Comparison of ENCODE assay signal across 8 cellular contexts in genomic region chr21:37266515-37267221, GRCh38. TPM values are rescaled to one million over a fixed set of nuclear protein-coding genes. Genes with fewer than 3 reads are reported as not detected.
A peak's percentile ranks its signal among the peaks of the same experiment; 100 is the strongest.
DNase-seq lines count a peak whose midpoint lies in the region; ATAC-seq, FAIRE-seq and TF ChIP-seq lines count a peak whose summit lies in the region.

No MANE protein-coding gene starts in this region.

- H3K9ac ChIP-seq in endothelial cell of umbilical vein (replicated peaks; ENCODE audit: extremely low read depth, insufficient read depth, low read length) = peak overlapping the region; percentile 72

- no peak for TF ChIP-seq CTCF in endothelial cell of umbilical vein (IDR thresholded peaks at IDR 0.05; ENCODE audit: extremely low read depth in 1 of 2, insufficient read depth in 1 of 2, low read depth in 1 of 2, low read length in 2 of 2)

- dilution Hi-C loops in endothelial cell of umbilical vein (cut with MboI; ENCODE audit: extremely low pct_ligation_motif_present, low sequenced_read_pairs) = no loop called here

- no peak for FAIRE-seq in endothelial cell of umbilical vein (lab: Jason Lieb, UNC)

- H3K4me2 ChIP-seq in endothelial cell of umbilical vein (ENCODE audit: insufficient read depth, low read length) = peak overlapping the region; percentile 77

- no peaks in the 10 kb centered on the region for H4K20me1 ChIP-seq in endothelial cell of umbilical vein (replicated peaks; ENCODE audit: control insufficient read depth, extremely low read depth, insufficient read depth, low read length)

- H3K27ac ChIP-seq in endothelial cell of umbilical vein (ENCODE audit: insufficient read depth, low read depth, low read length) = peak overlapping the region; percentile 87

- no peaks in the 10 kb centered on the region for H3K27me3 ChIP-seq in endothelial cell of umbilical vein (ENCODE audit: control insufficient read depth in 2 of 2, insufficient read depth in 2 of 2, low read length in 2 of 2)

- peak overlapping the region; percentile 35 to 73 (median 71) for H3K4me3 ChIP-seq in endothelial cell of umbilical vein (replicated peaks in 1 of 3; ENCODE audit: insufficient read depth in 1 of 3, low read depth in 1 of 3, low read length in 3 of 3)

- peak; percentile 18 for TF ChIP-seq POLR2A in endothelial cell of umbilical vein (IDR thresholded peaks at IDR 0.05; ENCODE audit: low read depth, low read length)

- in situ Hi-C loops in SK-MEL-5 (cut with HindIII; ENCODE audit: low pct_unique_long_range_greater_than_20kb, low sequenced_read_pairs) = no loop called here

- peaks cover 46% of the 10 kb centered on the region for H3K79me2 ChIP-seq in endothelial cell of umbilical vein (ENCODE audit: control insufficient read depth, insufficient read depth, low read length)

- H2AFZ ChIP-seq in endothelial cell of umbilical vein (ENCODE audit: low read depth, low read length) = peak overlapping the region; percentile 45

- CTCF ChIA-PET in endothelial cell of umbilical vein (lab: Charles Lee) = interaction anchor here (0.9 to 1.4 kb wide), 5 partner anchors 16 to 408 kb away, joined by 3 to 4 read pairs (median 4); no protein-coding TSS in a partner anchor

- no peaks in the 10 kb centered on the region for H3K36me3 ChIP-seq in endothelial cell of umbilical vein (ENCODE audit: control insufficient read depth in 2 of 2, extremely low read depth in 1 of 2, insufficient read depth in 2 of 2, low read length in 2 of 2)

- peaks cover 12% of the 10 kb centered on the region for H3K4me1 ChIP-seq in endothelial cell of umbilical vein (ENCODE audit: control insufficient read depth, extremely low read depth, insufficient read depth, low read length)

- ATAC-seq in GM19455 (IDR thresholded peaks at IDR 0.05; ENCODE audit: unreplicated experiment) (peak; percentile 3), HG03521 (IDR thresholded peaks at IDR 0.05; ENCODE audit: unreplicated experiment) (peak; percentile 2)

- no peaks in the 10 kb centered on the region for H3K9me1 ChIP-seq in endothelial cell of umbilical vein (replicated peaks; ENCODE audit: control insufficient read depth, extremely low read depth, insufficient read depth, low read length)

- POLR2A ChIA-PET in endothelial cell of umbilical vein (lab: Charles Lee) = interaction anchor here (0.9 to 3.3 kb wide), 5 partner anchors 46 to 108 kb away, joined by 3 to 16 read pairs (median 11); partner anchors contain the start of gene DYRK1A

- H3K9me3 ChIP-seq in endothelial cell of umbilical vein (replicated peaks; ENCODE audit: control insufficient read depth, insufficient read depth, low read length) = no peaks in the 10 kb centered on the region

- intact Hi-C loops in endothelial cell of umbilical vein (cut with micrococcal nuclease) = loop anchor here (1.0 to 5.0 kb wide), 7 partner anchors 9 to 391 kb away; partner anchors contain the start of gene DYRK1A

- no TSS peak for BruUV-seq in endothelial cell of umbilical vein (replicated peaks; lab: Mats Ljungman, UMichigan)

- peak; percentile 88 for DNase-seq in DMS 273 (lab: John Stamatoyannopoulos, UW; ENCODE audit: unreplicated experiment)
- no peak for DNase-seq in DMS 273 treated with DMSO at 0.1 percent for 48 hours (lab: John Stamatoyannopoulos, UW)
- DNase-seq in SK-MEL-5 (ENCODE audit: low read depth, low spot score) = peak; percentile 22
- DNase-seq in endothelial cell of umbilical vein (ENCODE audit: low read depth, low spot score) = peak; percentile 51
- peak; percentile 46 for DNase-seq in myocyte (ENCODE audit: low read depth)
- DNase-seq in epidermal melanocyte (ENCODE audit: insufficient read length, low spot score) = no peak

TF ChIP-seq in endothelial cell of umbilical vein, 7 proteins besides CTCF, POLR2A, EP300 and RAD21:
- TF ChIP-seq MYC (IDR thresholded peaks at IDR 0.05; ENCODE audit: low read depth, low read length) = no peak
- no peak for TF ChIP-seq GATA2 (IDR thresholded peaks at IDR 0.05; ENCODE audit: insufficient read depth, insufficient read length, low read depth, low read length)
- no peak for TF ChIP-seq MAX (IDR thresholded peaks at IDR 0.05; ENCODE audit: insufficient read depth, insufficient read length)
- TF ChIP-seq EZH2 (IDR thresholded peaks at IDR 0.05; ENCODE audit: borderline replicate concordance, low read depth, low read length, severe bottlenecking) = no peak
- no peak for TF ChIP-seq JUN (IDR thresholded peaks at IDR 0.05; ENCODE audit: borderline replicate concordance, insufficient read depth, insufficient read length, low read depth)
- no peak for TF ChIP-seq FOS (IDR thresholded peaks at IDR 0.05; ENCODE audit: borderline replicate concordance, insufficient read depth, low read length)
- TF ChIP-seq POLR2AphosphoS5 (IDR thresholded peaks at IDR 0.05; ENCODE audit: insufficient read depth, low read depth, low read length) = no peak

RNA-seq across cellular contexts. Expression of gene VPS26C, which starts 0.5 kb away (rescaled TPM):
- 83.8 and 90.1 TPM in 2 replicates for total RNA-seq in SK-MEL-5 (2014; rRNA removed; shearing (Covaris generic))
- 65.7 and 81.4 TPM in 2 replicates for polyA plus RNA-seq in SK-MEL-5 (2015; cell fraction: cytosol; rRNA removed)
- polyA plus RNA-seq in SK-MEL-5 (2015; cell fraction: nucleus; rRNA removed) = 54.4 and 73.8 TPM in 2 replicates
- total RNA-seq in endothelial cell of umbilical vein = 53.7 and 57.3 TPM in 2 replicates
- polyA plus RNA-seq in endothelial cell of umbilical vein = 32.1 and 35.2 TPM in 2 replicates
- polyA plus RNA-seq in endothelial cell of umbilical vein (2011; cell fraction: cytosol; rRNA removed) = 33.5 and 36.3 TPM in 2 replicates
- polyA plus RNA-seq in endothelial cell of umbilical vein (2011; cell fraction: nucleus; rRNA removed) = 50.0 and 54.0 TPM in 2 replicates
- polyA plus RNA-seq in endothelial cell of umbilical vein (2012) = 36.1 and 50.8 TPM in 2 replicates
- polyA minus RNA-seq in endothelial cell of umbilical vein = 53.2 and 56.5 TPM in 2 replicates
- polyA minus RNA-seq in endothelial cell of umbilical vein (2011; cell fraction: cytosol; rRNA and poly(A)+ RNA removed) = 21.7 TPM
- 46.2 and 56.0 TPM in 2 replicates for polyA minus RNA-seq in endothelial cell of umbilical vein (2011; cell fraction: nucleus; rRNA and poly(A)+ RNA removed)
- 50.2 and 68.5 TPM in 2 replicates for total RNA-seq in myocyte
- polyA plus RNA-seq in myocyte (2012) = 44.9 TPM

Comparison
In these comparisons a context has a peak if more than half of its experiments do, and no peak if none do; other contexts are left out.
1. DNase-seq: peak in DMS 273 (single experiment), SK-MEL-5 (single experiment), endothelial cell of umbilical vein (single experiment) and myocyte (single experiment); none in DMS 273 treated with DMSO at 0.1 percent for 48 hours (single experiment) and epidermal melanocyte (single experiment).